In the genomic region with DNA sequence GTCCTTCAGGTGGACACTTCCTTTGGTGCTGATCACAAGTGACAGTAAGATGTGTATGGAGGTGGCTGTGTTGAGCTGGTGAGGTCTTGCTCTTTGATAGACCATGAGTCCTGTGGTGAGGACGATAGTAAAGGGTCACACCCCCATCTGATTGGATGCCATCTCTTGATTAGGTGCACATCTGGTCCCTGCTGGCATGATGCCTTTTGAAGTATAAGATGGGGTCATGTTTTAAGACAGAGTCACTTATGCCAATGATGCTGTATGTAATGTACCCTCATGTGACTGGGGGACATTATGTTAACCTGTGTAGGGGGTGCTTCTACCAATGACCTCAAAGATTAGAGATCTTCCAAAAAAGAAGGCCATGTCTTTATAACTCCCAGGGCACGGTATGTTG, we compare ENCODE assay signal across 33 cellular contexts.
A peak's percentile ranks its signal among the peaks of the same experiment; 100 is the strongest.
DNase-seq lines count a peak whose midpoint lies in the region; ATAC-seq, FAIRE-seq and TF ChIP-seq lines count a peak whose summit lies in the region.
"Had no signal": no experiment of that assay in that cellular context is flagged by ENCODE, and none has a peak within 500 bp of the region (broad histone marks: within the 10 kb centered on the region; RNA-seq: fewer than 3 reads in every experiment).

No MANE protein-coding gene starts in this region.

- CTCF ChIA-PET in K562 (lab: Yijun Ruan, JAX; ENCODE audit: low intra/inter-chr PET ratio), result no interaction called here

- H3K79me2 ChIP-seq in K562 (ENCODE audit: control insufficient read depth, insufficient read depth, low read length) (no peaks in the 10 kb centered on the region), GM23248 (ENCODE audit: insufficient read depth) (no peaks in the 10 kb centered on the region)

- TF ChIP-seq RAD21 in K562 (CRISPR knock-in tag; conservative IDR thresholded peaks at IDR 0.05 in 1 of 2, IDR thresholded peaks at IDR 0.05 in 1 of 2), result no peak

- in situ Hi-C loops in K562 (cut with MboI) (no loop called here), GM23248 (cut with MboI) (no loop called here)

- H3K9ac ChIP-seq in K562 (ENCODE audit: insufficient read depth in 1 of 2, low read depth in 2 of 2, low read length in 2 of 2) (no peak overlapping the region), subcutaneous abdominal adipose tissue (ENCODE audit: low read length in 5 of 5) (no peak overlapping the region), GM23248 (no peak overlapping the region)
- H3K9ac ChIP-seq: BLaER1; BLaER1 treated with 17β-estradiol and CSF1 and Interleukin-3, amounts not matched to agents 10 nM and 100 nM had no signal

- H3K9me2 ChIP-seq in GM23248 (ENCODE audit: insufficient read depth), result no peaks in the 10 kb centered on the region

- H3K9me3 ChIP-seq in K562 (replicated peaks; ENCODE audit: control insufficient read depth, insufficient read depth, low read depth, low read length) (no peaks in the 10 kb centered on the region), subcutaneous abdominal adipose tissue (ENCODE audit: control insufficient read depth in 5 of 5, low read length in 5 of 5) (peaks cover 0 to 8% (median 5%) of the 10 kb centered on the region in 5 donors), GM23248 (ENCODE audit: low read depth) (no peaks in the 10 kb centered on the region)
- H3K9me3 ChIP-seq: A549, BE2C, BLaER1, Caco-2 had no signal

- FAIRE-seq in K562 (lab: Jason Lieb, UNC), result no peak
- FAIRE-seq: A204.1, A549, D721Med had no signal

- intact Hi-C loops in K562 (cut with micrococcal nuclease), result no loop called here

- H2AFZ ChIP-seq in K562 (ENCODE audit: low read depth, low read length), result no peak overlapping the region
- no peak overlapping the region for H2AFZ ChIP-seq in GM23248

- WGBS in K562 (ENCODE audit: insufficient coverage, low coverage, missing lambda C conversion rate), result 88% methylated on average over 2 of the region's 2 CpGs
- WGBS in GM23248 (ENCODE audit: low coverage in 1 of 2, low lambda C conversion rate in 2 of 2, missing lambda C conversion rate in 2 of 2), 2 experiments, result 22 to 23% methylated on average over 2 of the region's 2 CpGs

- H3K27me3 ChIP-seq in K562 (ENCODE audit: control insufficient read depth in 2 of 2, insufficient read depth in 2 of 2, low read length in 2 of 2), result no peaks in the 10 kb centered on the region
- H3K27me3 ChIP-seq in subcutaneous abdominal adipose tissue (ENCODE audit: control insufficient read depth in 5 of 5, insufficient read depth in 4 of 5, low read length in 5 of 5), result no peaks in the 10 kb centered on the region
- no peaks in the 10 kb centered on the region for H3K27me3 ChIP-seq in GM23248 (replicated peaks; ENCODE audit: insufficient read depth)
- H3K27me3 ChIP-seq: BLaER1; BLaER1 treated with 17β-estradiol and CSF1 and Interleukin-3, amounts not matched to agents 10 nM and 100 nM had no signal

- no peak overlapping the region for H3K27ac ChIP-seq in K562 (ENCODE audit: extremely low read depth, low read depth, low read length)
- peak overlapping the region; percentile 42 for H3K27ac ChIP-seq in subcutaneous abdominal adipose tissue (ENCODE audit: low read depth, low read length)
- H3K27ac ChIP-seq in GM23248, result no peak overlapping the region
- H3K27ac ChIP-seq: 22Rv1; A549; BLaER1; BLaER1 treated with 17β-estradiol and CSF1 and Interleukin-3, amounts not matched to agents 10 nM and 100 nM; C4-2B had no signal

- no peaks in the 10 kb centered on the region for H3F3A ChIP-seq in GM23248 (ENCODE audit: insufficient read depth)

- H3K36me3 ChIP-seq in K562 (ENCODE audit: control insufficient read depth, insufficient read depth, low read length) (peaks cover 62% of the 10 kb centered on the region), subcutaneous abdominal adipose tissue (ENCODE audit: control insufficient read depth in 5 of 5, insufficient read depth in 5 of 5, low read length in 5 of 5) (no peaks in the 10 kb centered on the region), GM23248 (ENCODE audit: low read depth) (no peaks in the 10 kb centered on the region)
- H3K36me3 ChIP-seq: BE2C; BLaER1; BLaER1 treated with 17β-estradiol and CSF1 and Interleukin-3, amounts not matched to agents 10 nM and 100 nM had no signal

- TF ChIP-seq CTCF in K562 (IDR thresholded peaks at IDR 0.05 in 2 of 3, conservative IDR thresholded peaks at IDR 0.05 in 1 of 3; ENCODE audit: insufficient read depth in 2 of 3, low read depth in 1 of 3, low read length in 3 of 3), result no peak

- H3K9me1 ChIP-seq in K562 (ENCODE audit: control insufficient read depth, insufficient read depth, low read length), result no peaks in the 10 kb centered on the region

- no peak overlapping the region for H3K4me2 ChIP-seq in K562 (ENCODE audit: insufficient read depth, low read length)
- H3K4me2 ChIP-seq in GM23248 (ENCODE audit: unreplicated experiment), result no peak overlapping the region
- H3K4me2 ChIP-seq: A549; BLaER1; BLaER1 treated with 17β-estradiol and CSF1 and Interleukin-3, amounts not matched to agents 10 nM and 100 nM had no signal

- DNase-seq in RPMI8226, result peak; percentile 29
- no peak for DNase-seq in K562 (ENCODE audit: extremely low read depth in 1 of 4, low spot score in 3 of 4)
- DNase-seq in middle frontal gyrus (ENCODE audit: extremely low spot score, low spot score), result no peak
- no peak for DNase-seq in GM23248
- DNase-seq: 8988T; ACHN; AML-193; BE2C; C1 segment of cervical spinal cord; Caco-2; Calu3; CD4-positive, alpha-beta memory T cell; CD4-positive, alpha-beta T cell; CD4-positive, CD25-positive, alpha-beta regulatory T cell; CD8-positive, alpha-beta memory T cell; CD8-positive, alpha-beta T cell; COR-L47; DMS 273 treated with DMSO at 0.1 percent for 48 hours; DMS153; DMS53; DMS79; DMS79 treated with DMSO at 0.1 percent for 48 hours; DND-41; EL had no signal

- H3K4me3 ChIP-seq in K562 (no peak overlapping the region), subcutaneous abdominal adipose tissue (ENCODE audit: low read depth in 1 of 5, low read length in 5 of 5) (no peak overlapping the region), GM23248 (no peak overlapping the region)
- H3K4me3 ChIP-seq: A549; BLaER1; BLaER1 treated with 17β-estradiol and CSF1 and Interleukin-3, amounts not matched to agents 10 nM and 100 nM had no signal

- BruUV-seq in K562 (replicated peaks; lab: Mats Ljungman, UMichigan), result no TSS peak

- H4K20me1 ChIP-seq in K562 (replicated peaks; ENCODE audit: control insufficient read depth, insufficient read depth, low read length), result no peaks in the 10 kb centered on the region
- H4K20me1 ChIP-seq in GM23248 (ENCODE audit: insufficient read depth), result no peaks in the 10 kb centered on the region
- H4K20me1 ChIP-seq: BLaER1; BLaER1 treated with 17β-estradiol and CSF1 and Interleukin-3, amounts not matched to agents 10 nM and 100 nM had no signal

- no peak for TF ChIP-seq EP300 in K562 (IDR thresholded peaks at IDR 0.05; ENCODE audit: low read length)

- ATAC-seq in K562 (no peak), GM21723 (IDR thresholded peaks at IDR 0.05; ENCODE audit: unreplicated experiment) (no peak)
- ATAC-seq: A549; CD8-positive, alpha-beta T cell had no signal

- H3K4me1 ChIP-seq in K562 (replicated peaks in 1 of 2; ENCODE audit: control insufficient read depth in 2 of 2, insufficient read depth in 2 of 2, low read length in 2 of 2) (peaks cover 3 to 7% of the 10 kb centered on the region in 2 experiments; a peak in 2 of 5 replicates), subcutaneous abdominal adipose tissue (ENCODE audit: control insufficient read depth in 5 of 5, insufficient read depth in 5 of 5, low read length in 5 of 5) (peaks cover 0 to 9% (median 0%) of the 10 kb centered on the region in 5 donors), GM23248 (ENCODE audit: insufficient read depth) (no peaks in the 10 kb centered on the region)
- H3K4me1 ChIP-seq: A549; BE2C; BLaER1; BLaER1 treated with 17β-estradiol and CSF1 and Interleukin-3, amounts not matched to agents 10 nM and 100 nM; Caco-2 had no signal

- POLR2A ChIA-PET in K562 (lab: Yijun Ruan, JAX), result no interaction called here

- TF ChIP-seq POLR2A in K562 (conservative IDR thresholded peaks at IDR 0.05), result peak; percentile 56

TF ChIP-seq in K562, 482 proteins besides CTCF, POLR2A, EP300 and RAD21 (continues in another document):
- no peak for TF ChIP-seq CREBBP (IDR thresholded peaks at IDR 0.05; ENCODE audit: low read depth, low read length)
- TF ChIP-seq RBM15 (IDR thresholded peaks at IDR 0.05; ENCODE audit: insufficient read depth, low read length), result no peak
- no peak for TF ChIP-seq ARID2 (IDR thresholded peaks at IDR 0.05)
- TF ChIP-seq, protein P1, sequence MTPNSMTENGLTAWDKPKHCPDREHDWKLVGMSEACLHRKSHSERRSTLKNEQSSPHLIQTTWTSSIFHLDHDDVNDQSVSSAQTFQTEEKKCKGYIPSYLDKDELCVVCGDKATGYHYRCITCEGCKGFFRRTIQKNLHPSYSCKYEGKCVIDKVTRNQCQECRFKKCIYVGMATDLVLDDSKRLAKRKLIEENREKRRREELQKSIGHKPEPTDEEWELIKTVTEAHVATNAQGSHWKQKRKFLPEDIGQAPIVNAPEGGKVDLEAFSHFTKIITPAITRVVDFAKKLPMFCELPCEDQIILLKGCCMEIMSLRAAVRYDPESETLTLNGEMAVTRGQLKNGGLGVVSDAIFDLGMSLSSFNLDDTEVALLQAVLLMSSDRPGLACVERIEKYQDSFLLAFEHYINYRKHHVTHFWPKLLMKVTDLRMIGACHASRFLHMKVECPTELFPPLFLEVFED (CRISPR knock-in tag; conservative IDR thresholded peaks at IDR 0.05), result 0 out of 2 replicates have a peak, but pooled peaks have one; percentile 8
- no peak for TF ChIP-seq PRPF4 (IDR thresholded peaks at IDR 0.05; ENCODE audit: insufficient read depth, low read depth, low read length, poor library complexity, severe bottlenecking)
- no peak for TF ChIP-seq ZNF444 (CRISPR knock-in tag; IDR thresholded peaks at IDR 0.05)
- TF ChIP-seq, protein P2, sequence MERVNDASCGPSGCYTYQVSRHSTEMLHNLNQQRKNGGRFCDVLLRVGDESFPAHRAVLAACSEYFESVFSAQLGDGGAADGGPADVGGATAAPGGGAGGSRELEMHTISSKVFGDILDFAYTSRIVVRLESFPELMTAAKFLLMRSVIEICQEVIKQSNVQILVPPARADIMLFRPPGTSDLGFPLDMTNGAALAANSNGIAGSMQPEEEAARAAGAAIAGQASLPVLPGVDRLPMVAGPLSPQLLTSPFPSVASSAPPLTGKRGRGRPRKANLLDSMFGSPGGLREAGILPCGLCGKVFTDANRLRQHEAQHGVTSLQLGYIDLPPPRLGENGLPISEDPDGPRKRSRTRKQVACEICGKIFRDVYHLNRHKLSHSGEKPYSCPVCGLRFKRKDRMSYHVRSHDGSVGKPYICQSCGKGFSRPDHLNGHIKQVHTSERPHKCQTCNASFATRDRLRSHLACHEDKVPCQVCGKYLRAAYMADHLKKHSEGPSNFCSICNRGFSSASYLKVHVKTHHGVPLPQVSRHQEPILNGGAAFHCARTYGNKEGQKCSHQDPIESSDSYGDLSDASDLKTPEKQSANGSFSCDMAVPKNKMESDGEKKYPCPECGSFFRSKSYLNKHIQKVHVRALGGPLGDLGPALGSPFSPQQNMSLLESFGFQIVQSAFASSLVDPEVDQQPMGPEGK (CRISPR knock-in tag; IDR thresholded peaks at IDR 0.05; ENCODE audit: borderline replicate concordance), result 0 out of 2 replicates have a peak, but pooled peaks have one; percentile 19
- no peak for TF ChIP-seq STAT5B (CRISPR knock-in tag; IDR thresholded peaks at IDR 0.05)
- peak; percentile 66; the same call in 1 of the 2 replicates for TF ChIP-seq OTX1 (CRISPR knock-in tag; IDR thresholded peaks at IDR 0.05)
